In the genomic region with DNA sequence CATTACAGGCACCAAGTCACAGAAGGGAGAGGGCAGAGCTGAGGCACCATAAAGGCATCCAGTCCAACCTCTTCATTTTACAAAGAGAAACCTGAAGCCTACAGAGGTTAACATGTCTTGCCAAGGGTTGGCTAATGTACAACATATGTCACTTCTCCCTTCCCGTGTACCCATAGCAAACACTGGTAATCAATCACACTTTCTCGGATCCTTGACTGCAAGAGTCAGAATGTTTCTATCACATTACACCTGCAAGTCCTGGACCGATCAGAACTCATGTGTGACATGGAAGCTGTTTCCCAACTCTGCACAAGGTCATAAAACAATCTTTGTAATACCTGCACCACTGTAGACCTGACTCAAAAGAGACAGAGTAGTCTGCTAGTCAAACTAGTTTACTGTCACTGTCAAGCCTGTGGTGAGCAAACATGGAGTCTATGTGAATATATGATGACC, we compare ENCODE assay signal across 10 cellular contexts. TPM values are rescaled to one million over a fixed set of nuclear protein-coding genes. Genes with fewer than 3 reads are reported as not detected.
A peak's percentile ranks its signal among the peaks of the same experiment; 100 is the strongest.
DNase-seq lines count a peak whose midpoint lies in the region; ATAC-seq and TF ChIP-seq lines count a peak whose summit lies in the region.
"Had no signal": no experiment of that assay in that cellular context is flagged by ENCODE, and none has a peak within 500 bp of the region (broad histone marks: within the 10 kb centered on the region; RNA-seq: fewer than 3 reads in every experiment).

No MANE protein-coding gene starts in this region.

- no peaks in the 10 kb centered on the region for H4K20me1 ChIP-seq in OCI-LY7 (ENCODE audit: insufficient read depth, low read length)

- CTCF ChIA-PET in OCI-LY7 (lab: Charles Lee; ENCODE audit: unreplicated experiment) = interaction anchor here (1.2 kb wide), 1 partner anchor 94 kb away, joined by 3 read pairs; no protein-coding TSS in a partner anchor

- no peak overlapping the region for H4K91ac ChIP-seq in trophoblast cell (ENCODE audit: low read depth, low read length)

- H3K4me3 ChIP-seq in OCI-LY7 (ENCODE audit: low read depth, low read length, poor library complexity, severe bottlenecking) = peak overlapping the region; percentile 50
- H3K4me3 ChIP-seq in trophoblast cell (ENCODE audit: low read depth, low read length) = no peak overlapping the region

- peak overlapping the region; percentile 84 for H3K4me2 ChIP-seq in OCI-LY7 (ENCODE audit: low read length)
- H3K4me2 ChIP-seq in trophoblast cell (ENCODE audit: low read length) = no peak overlapping the region

- POLR2A ChIA-PET in OCI-LY7 (lab: Charles Lee) = interaction anchor here (0.7 to 8.5 kb wide), 15 partner anchors 9 to 129 kb away, joined by 3 to 128 read pairs (median 4); no protein-coding TSS in a partner anchor

- no peak overlapping the region for H3K4ac ChIP-seq in trophoblast cell (ENCODE audit: low read depth, low read length)

- no peak overlapping the region for H4K8ac ChIP-seq in trophoblast cell (ENCODE audit: low read depth, low read length)

- intact Hi-C loops in OCI-LY7 (cut with micrococcal nuclease; ENCODE audit: unreplicated experiment) = loop anchor here (5.0 kb wide), 2 partner anchors 172 to 213 kb away; a partner anchor contains a TSS

- TF ChIP-seq CTCF in OCI-LY7 (conservative IDR thresholded peaks at IDR 0.05; ENCODE audit: low read length) (no peak), omental fat pad (IDR thresholded peaks at IDR 0.05) (no peak)

- H3K23ac ChIP-seq in trophoblast cell (ENCODE audit: low read length) = peak overlapping the region; percentile 48

- no peak overlapping the region for H3K14ac ChIP-seq in trophoblast cell (ENCODE audit: low read length)

- no peak overlapping the region for H4K12ac ChIP-seq in trophoblast cell (ENCODE audit: low read depth, low read length)

- H3K27ac ChIP-seq in OCI-LY7 (ENCODE audit: low read depth, low read length, poor library complexity, severe bottlenecking) (peak overlapping the region; percentile 83), trophoblast cell (ENCODE audit: low read depth, low read length) (no peak overlapping the region)

- no peak overlapping the region for H3K9ac ChIP-seq in trophoblast cell (ENCODE audit: low read length)

- no peak overlapping the region for H2BK12ac ChIP-seq in trophoblast cell (ENCODE audit: low read length)

- H3K4me1 ChIP-seq in OCI-LY7 (ENCODE audit: insufficient read depth, low read length, poor library complexity, severe bottlenecking) (peaks cover 88% of the 10 kb centered on the region), trophoblast cell (ENCODE audit: control insufficient read depth in 1 of 2, insufficient read depth in 2 of 2, low read length in 2 of 2) (peaks cover 3 to 5% of the 10 kb centered on the region in 2 experiments)

- no peak overlapping the region for H3K18ac ChIP-seq in trophoblast cell (ENCODE audit: low read length)

- no peaks in the 10 kb centered on the region for H3K27me3 ChIP-seq in trophoblast cell (ENCODE audit: insufficient read depth, low read length)

- no peak overlapping the region for H2BK120ac ChIP-seq in trophoblast cell (ENCODE audit: insufficient read depth, low read length, poor library complexity)

- H2AFZ ChIP-seq in OCI-LY7 (ENCODE audit: low read length) = no peak overlapping the region
- H2AFZ ChIP-seq in trophoblast cell (ENCODE audit: insufficient read depth, low read length, poor library complexity) = no peak overlapping the region

- WGBS in trophoblast cell (ENCODE audit: extremely low coverage, insufficient coverage, insufficient read length) = no CpG with 5 or more reads among the region's 3 CpGs

- H2BK5ac ChIP-seq in trophoblast cell (ENCODE audit: low read depth, low read length, poor library complexity) = no peak overlapping the region

- no peaks in the 10 kb centered on the region for H3K79me1 ChIP-seq in trophoblast cell (ENCODE audit: low read length)

- no peak overlapping the region for H2AK5ac ChIP-seq in trophoblast cell (ENCODE audit: low read length)

- no peaks in the 10 kb centered on the region for H3K9me2 ChIP-seq in OCI-LY7 (ENCODE audit: insufficient read depth, low read length)

- ATAC-seq in HG02678 (IDR thresholded peaks at IDR 0.05; ENCODE audit: unreplicated experiment) = peak; percentile 31
- no peak for ATAC-seq in omental fat pad (ENCODE audit: low FRiP score)

- BruUV-seq in OCI-LY7 (replicated peaks; lab: Mats Ljungman, UMichigan) = no TSS peak

- H3K9me3 ChIP-seq in OCI-LY7 (ENCODE audit: low read length) (no peaks in the 10 kb centered on the region), trophoblast cell (ENCODE audit: insufficient read depth, low read depth, low read length) (no peaks in the 10 kb centered on the region)

- H3K36me3 ChIP-seq in OCI-LY7 (ENCODE audit: insufficient read depth, low read length) = peaks cover 17% of the 10 kb centered on the region
- H3K36me3 ChIP-seq in trophoblast cell (ENCODE audit: control insufficient read depth in 1 of 2, insufficient read depth in 2 of 2, low read length in 2 of 2) = no peaks in the 10 kb centered on the region

- DNase-seq in NCI-H2171 treated with DMSO at 0.1 percent for 48 hours (lab: John Stamatoyannopoulos, UW) = peak; percentile 67
- no peak for DNase-seq in NCI-H2171 (lab: John Stamatoyannopoulos, UW)
- DNase-seq in OCI-LY7 (ENCODE audit: low spot score) = peak; percentile 26
- DNase-seq in trophoblast cell = no peak
- DNase-seq in dedifferentiated amniotic fluid mesenchymal stem cell (ENCODE audit: extremely low spot score) = no peak
- DNase-seq in omental fat pad (ENCODE audit: low spot score) = no peak
- no peak for DNase-seq in SKM-1 (lab: John Stamatoyannopoulos, UW; ENCODE audit: unreplicated experiment)
- DNase-seq: GOT3, retina had no signal

- H3K79me2 ChIP-seq in OCI-LY7 (ENCODE audit: insufficient read depth, low read depth, low read length) (peaks cover 100% of the 10 kb centered on the region), trophoblast cell (ENCODE audit: control insufficient read depth, insufficient read depth, low read length, poor library complexity) (peaks cover 2% of the 10 kb centered on the region)

RNA-seq across cellular contexts. Expression of a gene that starts 6.0 kb away (rescaled TPM):
- 70.3 and 73.7 TPM in 2 replicates for total RNA-seq in OCI-LY7 (2014; rRNA removed; shearing (Covaris generic))
- 69.4 and 86.6 TPM in 2 replicates for total RNA-seq in OCI-LY7 (2022)
- polyA plus RNA-seq in trophoblast cell (2013) = 2.9 and 4.0 TPM in 2 replicates
- 10 to 100 TPM; 18.4 to 56.3 (median 30.1) TPM for total RNA-seq in omental fat pad

Comparison
In these comparisons a context has a peak if more than half of its experiments do, and no peak if none do; other contexts are left out.
1. DNase-seq: peak in NCI-H2171 treated with DMSO at 0.1 percent for 48 hours (single experiment) and OCI-LY7 (single experiment); none in NCI-H2171 (single experiment), trophoblast cell (0 of 2), dedifferentiated amniotic fluid mesenchymal stem cell (single experiment), omental fat pad (single experiment) and SKM-1 (single experiment).